In the genomic region with DNA sequence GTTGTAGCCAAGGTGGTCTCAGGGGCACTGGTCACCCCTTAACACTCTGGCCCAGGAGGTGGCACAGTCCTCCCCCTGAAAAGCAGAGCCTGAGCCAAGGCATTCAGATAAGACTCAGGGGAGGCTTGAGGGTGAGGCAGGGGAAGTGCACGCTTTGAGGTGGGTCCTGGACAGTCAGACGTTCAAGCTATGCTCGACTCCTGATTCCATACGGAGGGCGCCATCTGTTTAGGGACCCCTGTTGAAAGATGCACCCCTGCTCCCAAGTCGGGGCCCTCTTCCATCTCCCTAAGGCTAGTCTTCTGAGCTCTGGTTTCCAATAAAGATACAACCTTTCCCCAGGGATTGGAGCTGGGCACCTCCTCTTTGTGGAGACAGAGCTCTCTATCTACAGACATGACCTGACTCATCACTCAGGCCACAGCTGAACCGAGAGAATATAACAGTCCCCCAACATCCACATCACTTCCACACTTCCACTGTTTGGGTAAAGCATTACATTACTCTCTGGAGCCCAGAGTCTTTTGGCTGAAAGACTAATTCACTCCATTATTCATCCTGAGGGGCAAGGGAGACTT, we compare ENCODE assay signal across 1 cellular context.
TF ChIP-seq lines count a peak whose summit lies in the region.

No MANE protein-coding gene starts in this region.

TF ChIP-seq in IMR-90, 13 proteins besides CTCF, POLR2A, EP300 and RAD21 (continued from another document):
- TF ChIP-seq RCOR1 (IDR thresholded peaks at IDR 0.05; ENCODE audit: insufficient replicate concordance, low read length) (no peak), SMC3 (IDR thresholded peaks at IDR 0.05; ENCODE audit: low read depth, low read length) (no peak), FOS (IDR thresholded peaks at IDR 0.05; ENCODE audit: low read depth, low read length) (no peak), NFE2L2 (IDR thresholded peaks at IDR 0.05; ENCODE audit: low read depth, low read length) (no peak), MAFK (IDR thresholded peaks at IDR 0.05; ENCODE audit: low read depth, low read length) (no peak), MAZ (IDR thresholded peaks at IDR 0.05; ENCODE audit: borderline replicate concordance, low read depth, low read length) (no peak), ELK1 (IDR thresholded peaks at IDR 0.05; ENCODE audit: borderline replicate concordance, low read depth, low read length) (no peak), CEBPB (IDR thresholded peaks at IDR 0.05; ENCODE audit: low read depth, low read length) (no peak)
